ENCODE assay signal across 14 cellular contexts in genomic region chr19:42024622-42025111, GRCh38. TPM values are rescaled to one million over a fixed set of nuclear protein-coding genes. Genes with fewer than 3 reads are reported as not detected.
DNase-seq lines count a peak whose midpoint lies in the region; ATAC-seq and TF ChIP-seq lines count a peak whose summit lies in the region.
"Had no signal": no experiment of that assay in that cellular context is flagged by ENCODE, and none has a peak within 500 bp of the region (broad histone marks: within the 10 kb centered on the region; RNA-seq: fewer than 3 reads in every experiment).

No MANE protein-coding gene starts in this region.

- no peaks in the 10 kb centered on the region for H3K9me3 Mint-ChIP-seq in activated CD4-positive, alpha-beta T cell treated with anti-CD3 and anti-CD28 coated beads, Interleukin-2, amount 10 ng/mL, durations not matched to agents 7 days and 5 days
- H3K9me3 Mint-ChIP-seq: activated CD4-positive, alpha-beta T cell treated with anti-CD3 and anti-CD28 coated beads, Interleukin-2, amount 10 ng/mL, durations not matched to agents 24 days and 14 days; neural progenitor cell; T-helper 1 cell treated with Interleukin-12 subunit alpha and Interleukin-12 subunit beta and Interleukin-4 antibody, amounts not matched to agents 30 μg/mL and 1 μg/mL, for 36 hours had no signal

- no peak overlapping the region for H2BK12ac ChIP-seq in neuronal stem cell (ENCODE audit: low read length)

- H2BK120ac ChIP-seq in neuronal stem cell (ENCODE audit: low read depth, low read length), result no peak overlapping the region

- no peaks in the 10 kb centered on the region for H3K36me3 Mint-ChIP-seq in activated CD4-positive, alpha-beta T cell treated with anti-CD3 and anti-CD28 coated beads, Interleukin-2, amount 10 ng/mL, durations not matched to agents 7 days and 5 days (ENCODE audit: low read depth)
- H3K36me3 Mint-ChIP-seq: neural progenitor cell had no signal

- no peak overlapping the region for H3K4ac ChIP-seq in neuronal stem cell (ENCODE audit: low read length)

- peaks cover 2% of the 10 kb centered on the region for H3K27me3 Mint-ChIP-seq in activated CD4-positive, alpha-beta T cell treated with anti-CD3 and anti-CD28 coated beads, Interleukin-2, amount 10 ng/mL, durations not matched to agents 7 days and 5 days

- TF ChIP-seq CTCF in BJ (IDR thresholded peaks at IDR 0.05; ENCODE audit: insufficient read depth, low read depth, low read length), result no peak

- H3K9ac ChIP-seq in adipocyte (ENCODE audit: low read length) (no peak overlapping the region), neuronal stem cell (ENCODE audit: low read depth, low read length, poor library complexity) (no peak overlapping the region)
- H3K9ac ChIP-seq: BLaER1 treated with 17β-estradiol and CSF1 and Interleukin-3, amounts not matched to agents 10 nM and 100 nM; neural progenitor cell had no signal

- no peaks in the 10 kb centered on the region for H3K4me1 Mint-ChIP-seq in activated CD4-positive, alpha-beta T cell treated with anti-CD3 and anti-CD28 coated beads, Interleukin-2, amount 10 ng/mL, durations not matched to agents 7 days and 5 days

- DNase-seq in BJ (ENCODE audit: low read depth), result peak; percentile 44
- peak; percentile 69 for DNase-seq in adipocyte (ENCODE audit: low read depth)
- peak; percentile 82 for DNase-seq in Right ventricle myocardium superior
- no peak for DNase-seq in neuronal stem cell (ENCODE audit: low spot score)
- no peak for DNase-seq in stimulated activated CD4-positive, alpha-beta T cell treated with anti-CD3 and anti-CD28 coated beads, Interleukin-2, amount 100 ng/mL, for 24 hours
- DNase-seq in DMS153 treated with DMSO at 0.1 percent for 48 hours (lab: John Stamatoyannopoulos, UW; ENCODE audit: unreplicated experiment), result no peak
- DNase-seq in activated CD4-positive, alpha-beta T cell treated with anti-CD3 and anti-CD28 coated beads, Interleukin-2, amount 10 ng/mL, durations not matched to agents 7 days and 5 days, result no peak
- DNase-seq: activated CD4-positive, alpha-beta T cell treated with anti-CD3 and anti-CD28 coated beads, Interleukin-2, amount 10 ng/mL, durations not matched to agents 24 days and 14 days; activated effector memory CD4-positive, alpha-beta T cell treated with Interleukin-2 at 50 U/mL for 16 hours; esophagus squamous epithelium had no signal

- no peak overlapping the region for H2BK15ac ChIP-seq in neuronal stem cell (ENCODE audit: low read length)

- H3K4me3 ChIP-seq in BJ (ENCODE audit: low read depth, low read length) (no peak overlapping the region), adipocyte (ENCODE audit: low read length) (no peak overlapping the region), neuronal stem cell (ENCODE audit: low read length in 2 of 2) (no peak overlapping the region)
- H3K4me3 ChIP-seq: BLaER1 treated with 17β-estradiol and CSF1 and Interleukin-3, amounts not matched to agents 10 nM and 100 nM; esophagus squamous epithelium; neural progenitor cell had no signal

- no peak overlapping the region for H4K91ac ChIP-seq in neuronal stem cell (ENCODE audit: low read depth, low read length, poor library complexity)

- H3K4me2 ChIP-seq in neuronal stem cell (ENCODE audit: insufficient read depth, low read length, poor library complexity, severe bottlenecking), result no peak overlapping the region
- H3K4me2 ChIP-seq: BLaER1 treated with 17β-estradiol and CSF1 and Interleukin-3, amounts not matched to agents 10 nM and 100 nM; neural progenitor cell had no signal

- H3K27ac Mint-ChIP-seq in activated CD4-positive, alpha-beta T cell treated with anti-CD3 and anti-CD28 coated beads, Interleukin-2, amount 10 ng/mL, durations not matched to agents 7 days and 5 days, result no peak overlapping the region
- H3K27ac Mint-ChIP-seq: activated CD4-positive, alpha-beta T cell treated with anti-CD3 and anti-CD28 coated beads, Interleukin-2, amount 10 ng/mL, durations not matched to agents 24 days and 14 days; neural progenitor cell; T-helper 1 cell treated with Interleukin-12 subunit alpha and Interleukin-12 subunit beta and Interleukin-4 antibody, amounts not matched to agents 30 μg/mL and 1 μg/mL, for 36 hours had no signal

- no peak overlapping the region for H2AK5ac ChIP-seq in neuronal stem cell (ENCODE audit: low read depth, low read length)

- WGBS in neuronal stem cell (ENCODE audit: extremely low coverage in 2 of 2, insufficient read length in 2 of 2, insufficient replicate concordance in 1 of 2), 2 donors, result no CpG with 5 or more reads among the region's 12 CpGs

- H3K4me3 Mint-ChIP-seq in activated CD4-positive, alpha-beta T cell treated with anti-CD3 and anti-CD28 coated beads, Interleukin-2, amount 10 ng/mL, durations not matched to agents 7 days and 5 days, result no peak overlapping the region
- H3K4me3 Mint-ChIP-seq: activated CD4-positive, alpha-beta T cell treated with anti-CD3 and anti-CD28 coated beads, Interleukin-2, amount 10 ng/mL, durations not matched to agents 24 days and 14 days; neural progenitor cell; T-helper 1 cell treated with Interleukin-12 subunit alpha and Interleukin-12 subunit beta and Interleukin-4 antibody, amounts not matched to agents 30 μg/mL and 1 μg/mL, for 36 hours had no signal

- H3K36me3 ChIP-seq in BJ (ENCODE audit: control insufficient read depth, insufficient read depth, low read length), result no peaks in the 10 kb centered on the region
- no peaks in the 10 kb centered on the region for H3K36me3 ChIP-seq in adipocyte (ENCODE audit: control insufficient read depth, insufficient read depth, low read length, severe bottlenecking)
- peaks cover 0 to 19% of the 10 kb centered on the region in 2 donors for H3K36me3 ChIP-seq in neuronal stem cell (replicated peaks in 1 of 2; ENCODE audit: control insufficient read depth in 2 of 2, insufficient read depth in 2 of 2, low read length in 2 of 2)
- H3K36me3 ChIP-seq: esophagus squamous epithelium, neural progenitor cell had no signal

- CTCF ChIA-PET in BJ (lab: Yijun Ruan, JAX), result interaction anchor here (1.0 to 1.3 kb wide), 2 partner anchors 10 to 21 kb away, joined by 3 to 6 read pairs; no protein-coding TSS in a partner anchor
- CTCF ChIA-PET in activated CD4-positive, alpha-beta T cell treated with anti-CD3 and anti-CD28 coated beads, Interleukin-2, amount 10 ng/mL, durations not matched to agents 7 days and 5 days (lab: Charles Lee), result no interaction called here

- peaks cover 13% of the 10 kb centered on the region for H3K4me1 ChIP-seq in adipocyte (ENCODE audit: control insufficient read depth, insufficient read depth, low read length)
- no peaks in the 10 kb centered on the region for H3K4me1 ChIP-seq in neuronal stem cell (ENCODE audit: control insufficient read depth in 2 of 2, insufficient read depth in 1 of 2, low read depth in 1 of 2, low read length in 2 of 2)
- H3K4me1 ChIP-seq: neural progenitor cell had no signal

- H3K23ac ChIP-seq in neuronal stem cell (ENCODE audit: low read depth, low read length, poor library complexity), result peak overlapping the region; percentile 10

- H3K79me1 ChIP-seq in neuronal stem cell (ENCODE audit: low read depth, low read length), result no peaks in the 10 kb centered on the region

- H2AFZ ChIP-seq in neuronal stem cell (ENCODE audit: low read length), result no peak overlapping the region
- H2AFZ ChIP-seq: neural progenitor cell had no signal

- H3K9me3 ChIP-seq in adipocyte (ENCODE audit: control insufficient read depth, low read length), result no peaks in the 10 kb centered on the region
- H3K9me3 ChIP-seq in neuronal stem cell (replicated peaks in 1 of 2; ENCODE audit: control insufficient read depth in 2 of 2, insufficient read depth in 1 of 2, low read depth in 1 of 2, low read length in 2 of 2), result no peaks in the 10 kb centered on the region
- H3K9me3 ChIP-seq: BLaER1 treated with 17β-estradiol and CSF1 and Interleukin-3, amounts not matched to agents 10 nM and 100 nM; esophagus squamous epithelium had no signal

- no peak overlapping the region for H2BK5ac ChIP-seq in neuronal stem cell (ENCODE audit: low read length)

- POLR2A ChIA-PET in BJ (lab: Charles Lee), result no interaction called here
- POLR2A ChIA-PET in activated CD4-positive, alpha-beta T cell treated with anti-CD3 and anti-CD28 coated beads, Interleukin-2, amount 10 ng/mL, durations not matched to agents 7 days and 5 days (lab: Charles Lee), result no interaction called here

- no peak overlapping the region for H4K8ac ChIP-seq in neuronal stem cell (ENCODE audit: low read depth, low read length)

- no peak overlapping the region for H3K18ac ChIP-seq in neuronal stem cell (ENCODE audit: low read length)

- 0 out of 2 replicates have a peak, but pooled peaks cover 1% of the 10 kb centered on the region for H3K27me3 ChIP-seq in BJ (ENCODE audit: control insufficient read depth, insufficient read depth, low read length)
- H3K27me3 ChIP-seq in adipocyte (replicated peaks; ENCODE audit: control insufficient read depth, insufficient read depth, low read length), result peaks cover 38% of the 10 kb centered on the region
- H3K27me3 ChIP-seq in neuronal stem cell (ENCODE audit: control insufficient read depth in 3 of 3, insufficient read depth in 3 of 3, low read depth in 1 of 3, low read length in 3 of 3), result no peaks in the 10 kb centered on the region
- H3K27me3 ChIP-seq: BLaER1 treated with 17β-estradiol and CSF1 and Interleukin-3, amounts not matched to agents 10 nM and 100 nM; neural progenitor cell had no signal

- H3K14ac ChIP-seq in neuronal stem cell (ENCODE audit: low read length), result no peak overlapping the region

- peak; percentile 92 for ATAC-seq in Right ventricle myocardium superior (ENCODE audit: poor library complexity)
- ATAC-seq in GM18870 (IDR thresholded peaks at IDR 0.05; ENCODE audit: unreplicated experiment), result no peak

- intact Hi-C loops in Right ventricle myocardium superior (cut with DNase I), result no loop called here

- no peak overlapping the region for H3K27ac ChIP-seq in neuronal stem cell (replicated peaks; ENCODE audit: low read length)
- H3K27ac ChIP-seq: BLaER1 treated with 17β-estradiol and CSF1 and Interleukin-3, amounts not matched to agents 10 nM and 100 nM; neural progenitor cell had no signal

RNA-seq across cellular contexts. Expression of gene ATP1A3, which starts 30.6 kb away (rescaled TPM):
- 0.11 and 0.32 TPM in 2 replicates for polyA plus RNA-seq in BJ (2011; rRNA removed)
- 0.38 and 0.62 TPM in 2 replicates for polyA minus RNA-seq in BJ (2011; rRNA and poly(A)+ RNA removed)
- total RNA-seq in Right ventricle myocardium superior, result 388 TPM
- 2.5 TPM for polyA plus RNA-seq in neuronal stem cell (2013, experiment 1 of 2)
- polyA plus RNA-seq in neuronal stem cell (2013, experiment 2 of 2), result 2.6 TPM
- 1 to 10 TPM; 1.9 to 2.0 TPM for total RNA-seq in activated CD4-positive, alpha-beta T cell treated with anti-CD3 and anti-CD28 coated beads, Interleukin-2, amount 10 ng/mL, durations not matched to agents 7 days and 5 days

RNA-seq across cellular contexts. Expression of gene GRIK5, which starts 45.3 kb away (rescaled TPM):
- polyA plus RNA-seq in BJ (2011; rRNA removed), result 0.06 and 0.10 TPM in 2 replicates
- 0.09 and 0.15 TPM in 2 replicates for polyA minus RNA-seq in BJ (2011; rRNA and poly(A)+ RNA removed)
- 4.0 TPM for total RNA-seq in Right ventricle myocardium superior
- 21.6 TPM for polyA plus RNA-seq in neuronal stem cell (2013, experiment 1 of 2)
- polyA plus RNA-seq in neuronal stem cell (2013, experiment 2 of 2), result 21.7 TPM
- total RNA-seq in activated CD4-positive, alpha-beta T cell treated with anti-CD3 and anti-CD28 coated beads, Interleukin-2, amount 10 ng/mL, durations not matched to agents 7 days and 5 days, result under 1 TPM; 0.65 to 0.79 TPM

RNA-seq across cellular contexts. Expression of gene ZNF574, which starts 51.3 kb away (rescaled TPM):
- polyA plus RNA-seq in BJ (2011; rRNA removed), result 5.6 and 10.4 TPM in 2 replicates
- 22.8 and 31.8 TPM in 2 replicates for polyA minus RNA-seq in BJ (2011; rRNA and poly(A)+ RNA removed)
- total RNA-seq in Right ventricle myocardium superior, result 8.4 TPM
- 13.3 TPM for polyA plus RNA-seq in neuronal stem cell (2013, experiment 1 of 2)
- polyA plus RNA-seq in neuronal stem cell (2013, experiment 2 of 2), result 13.5 TPM
- total RNA-seq in activated CD4-positive, alpha-beta T cell treated with anti-CD3 and anti-CD28 coated beads, Interleukin-2, amount 10 ng/mL, durations not matched to agents 7 days and 5 days, result 10 to 100 TPM; 14.1 to 15.8 TPM

Comparison
In these comparisons a context has a peak if more than half of its experiments do, and no peak if none do; other contexts are left out.
1. DNase-seq: peak in BJ (single experiment), adipocyte (single experiment) and Right ventricle myocardium superior (single experiment); none in neuronal stem cell (single experiment), stimulated activated CD4-positive, alpha-beta T cell treated with anti-CD3 and anti-CD28 coated beads, Interleukin-2, amount 100 ng/mL, for 24 hours (0 of 2), DMS153 treated with DMSO at 0.1 percent for 48 hours (single experiment) and activated CD4-positive, alpha-beta T cell treated with anti-CD3 and anti-CD28 coated beads, Interleukin-2, amount 10 ng/mL, durations not matched to agents 7 days and 5 days (single experiment).
2. RNA of gene ATP1A3, which starts 30.6 kb away (total RNA-seq): 388 TPM in Right ventricle myocardium superior (single experiment); 1.9 to 2.0 TPM in activated CD4-positive, alpha-beta T cell treated with anti-CD3 and anti-CD28 coated beads, Interleukin-2, amount 10 ng/mL, durations not matched to agents 7 days and 5 days; every median in the first group is over 100 times any median in the second.